ENCODE assay signal across 3 cellular contexts in the genomic region with DNA sequence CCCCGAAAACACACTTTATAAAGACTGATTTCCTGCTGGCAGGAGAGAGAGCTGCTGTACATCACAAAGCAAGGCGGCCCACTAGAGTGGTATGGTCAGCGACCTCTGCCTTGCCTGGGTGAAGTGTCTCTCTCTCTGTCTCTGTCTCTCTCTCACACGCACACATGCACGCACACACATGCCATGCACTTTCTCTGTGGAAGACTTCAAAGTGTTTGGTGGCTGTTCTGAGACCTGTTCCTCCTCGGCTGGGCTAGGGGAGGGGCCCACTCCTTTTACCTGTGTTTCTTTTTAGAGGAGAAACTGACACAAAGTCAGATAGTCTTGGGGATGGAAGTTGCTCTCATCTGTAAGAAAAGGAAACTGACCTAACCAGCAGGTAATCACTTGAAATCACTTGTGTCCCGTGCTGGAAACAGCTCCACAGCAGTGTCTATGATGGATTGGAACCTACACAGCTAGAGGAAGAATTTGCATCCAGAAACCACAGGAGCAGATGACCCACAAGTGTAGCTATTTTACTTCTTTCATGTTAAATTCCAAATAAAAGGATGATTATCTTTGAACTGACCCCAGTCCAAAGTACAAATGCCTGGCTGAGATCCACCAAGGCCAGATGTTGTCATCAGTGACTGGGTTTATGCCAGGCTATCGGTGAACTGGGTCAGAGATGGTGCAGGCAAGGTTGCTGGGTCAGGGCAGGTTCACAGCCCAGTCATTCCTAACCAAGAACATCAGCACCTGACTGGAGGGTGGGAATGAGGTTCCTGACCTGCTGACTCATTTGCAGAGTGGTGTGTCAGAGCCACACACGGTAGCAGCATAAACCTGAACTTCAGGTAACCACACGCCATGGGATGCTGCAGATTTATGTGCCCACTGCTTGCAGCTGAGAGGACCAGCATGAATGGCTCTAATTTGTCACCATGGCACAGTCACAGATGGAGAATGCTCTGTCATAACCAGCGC.
TF ChIP-seq lines count a peak whose summit lies in the region.

No MANE protein-coding gene starts in this region.

TF ChIP-seq in SK-N-SH, 30 proteins besides CTCF, POLR2A, EP300 and RAD21 (continued from another document):
- TF ChIP-seq RXRA (IDR thresholded peaks at IDR 0.05; ENCODE audit: borderline replicate concordance, low read depth), result peak; percentile 66
- peak; percentile 54; the same call in 1 of the 2 replicates for TF ChIP-seq NFIC (IDR thresholded peaks at IDR 0.05; ENCODE audit: borderline replicate concordance)
- peak; percentile 55 for TF ChIP-seq TCF12 (IDR thresholded peaks at IDR 0.05)
- TF ChIP-seq SMC3 (IDR thresholded peaks at IDR 0.05; ENCODE audit: low read depth, low read length), result no peak

TF ChIP-seq in SK-N-SH treated with all-trans-retinoic acid at 6 μM for 48 hours, 23 proteins besides CTCF, POLR2A, EP300 and RAD21:
- TF ChIP-seq, protein P1, sequence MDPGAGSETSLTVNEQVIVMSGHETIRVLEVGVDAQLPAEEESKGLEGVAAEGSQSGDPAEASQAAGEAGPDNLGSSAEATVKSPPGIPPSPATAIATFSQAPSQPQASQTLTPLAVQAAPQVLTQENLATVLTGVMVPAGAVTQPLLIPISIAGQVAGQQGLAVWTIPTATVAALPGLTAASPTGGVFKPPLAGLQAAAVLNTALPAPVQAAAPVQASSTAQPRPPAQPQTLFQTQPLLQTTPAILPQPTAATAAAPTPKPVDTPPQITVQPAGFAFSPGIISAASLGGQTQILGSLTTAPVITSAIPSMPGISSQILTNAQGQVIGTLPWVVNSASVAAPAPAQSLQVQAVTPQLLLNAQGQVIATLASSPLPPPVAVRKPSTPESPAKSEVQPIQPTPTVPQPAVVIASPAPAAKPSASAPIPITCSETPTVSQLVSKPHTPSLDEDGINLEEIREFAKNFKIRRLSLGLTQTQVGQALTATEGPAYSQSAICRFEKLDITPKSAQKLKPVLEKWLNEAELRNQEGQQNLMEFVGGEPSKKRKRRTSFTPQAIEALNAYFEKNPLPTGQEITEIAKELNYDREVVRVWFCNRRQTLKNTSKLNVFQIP (CRISPR knock-in tag; IDR thresholded peaks at IDR 0.05; ENCODE audit: borderline replicate concordance, low read depth), result no peak
- TF ChIP-seq ISL1 (CRISPR knock-in tag; IDR thresholded peaks at IDR 0.05) (no peak), ZFP30 (CRISPR knock-in tag; IDR thresholded peaks at IDR 0.05) (no peak), ZNF70 (CRISPR knock-in tag; IDR thresholded peaks at IDR 0.05) (no peak), CSDC2 (CRISPR knock-in tag; IDR thresholded peaks at IDR 0.05) (no peak), ARNTL (CRISPR knock-in tag; IDR thresholded peaks at IDR 0.05; ENCODE audit: borderline replicate concordance, low read depth) (no peak), ESRRG (CRISPR knock-in tag; IDR thresholded peaks at IDR 0.05) (no peak), OSR1 (CRISPR knock-in tag; IDR thresholded peaks at IDR 0.05) (no peak), TCF4 (CRISPR knock-in tag; IDR thresholded peaks at IDR 0.05; ENCODE audit: borderline replicate concordance) (no peak), BACH2 (CRISPR knock-in tag; IDR thresholded peaks at IDR 0.05; ENCODE audit: borderline replicate concordance) (no peak), ZNF565 (CRISPR knock-in tag; conservative IDR thresholded peaks at IDR 0.05; ENCODE audit: low read depth) (no peak), ZC3H10 (CRISPR knock-in tag; IDR thresholded peaks at IDR 0.05) (no peak), SNAI2 (CRISPR knock-in tag; IDR thresholded peaks at IDR 0.05) (no peak), GLIS3 (CRISPR knock-in tag; IDR thresholded peaks at IDR 0.05) (no peak), TOX (CRISPR knock-in tag; IDR thresholded peaks at IDR 0.05; ENCODE audit: borderline replicate concordance) (no peak), RARB (CRISPR knock-in tag; IDR thresholded peaks at IDR 0.05) (no peak), ZNF8 (CRISPR knock-in tag; IDR thresholded peaks at IDR 0.05) (no peak)
- TF ChIP-seq, protein P2, sequence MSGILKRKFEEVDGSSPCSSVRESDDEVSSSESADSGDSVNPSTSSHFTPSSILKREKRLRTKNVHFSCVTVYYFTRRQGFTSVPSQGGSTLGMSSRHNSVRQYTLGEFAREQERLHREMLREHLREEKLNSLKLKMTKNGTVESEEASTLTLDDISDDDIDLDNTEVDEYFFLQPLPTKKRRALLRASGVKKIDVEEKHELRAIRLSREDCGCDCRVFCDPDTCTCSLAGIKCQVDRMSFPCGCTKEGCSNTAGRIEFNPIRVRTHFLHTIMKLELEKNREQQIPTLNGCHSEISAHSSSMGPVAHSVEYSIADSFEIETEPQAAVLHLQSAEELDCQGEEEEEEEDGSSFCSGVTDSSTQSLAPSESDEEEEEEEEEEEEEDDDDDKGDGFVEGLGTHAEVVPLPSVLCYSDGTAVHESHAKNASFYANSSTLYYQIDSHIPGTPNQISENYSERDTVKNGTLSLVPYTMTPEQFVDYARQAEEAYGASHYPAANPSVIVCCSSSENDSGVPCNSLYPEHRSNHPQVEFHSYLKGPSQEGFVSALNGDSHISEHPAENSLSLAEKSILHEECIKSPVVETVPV (CRISPR knock-in tag; IDR thresholded peaks at IDR 0.05), result no peak
- TF ChIP-seq, protein P3, sequence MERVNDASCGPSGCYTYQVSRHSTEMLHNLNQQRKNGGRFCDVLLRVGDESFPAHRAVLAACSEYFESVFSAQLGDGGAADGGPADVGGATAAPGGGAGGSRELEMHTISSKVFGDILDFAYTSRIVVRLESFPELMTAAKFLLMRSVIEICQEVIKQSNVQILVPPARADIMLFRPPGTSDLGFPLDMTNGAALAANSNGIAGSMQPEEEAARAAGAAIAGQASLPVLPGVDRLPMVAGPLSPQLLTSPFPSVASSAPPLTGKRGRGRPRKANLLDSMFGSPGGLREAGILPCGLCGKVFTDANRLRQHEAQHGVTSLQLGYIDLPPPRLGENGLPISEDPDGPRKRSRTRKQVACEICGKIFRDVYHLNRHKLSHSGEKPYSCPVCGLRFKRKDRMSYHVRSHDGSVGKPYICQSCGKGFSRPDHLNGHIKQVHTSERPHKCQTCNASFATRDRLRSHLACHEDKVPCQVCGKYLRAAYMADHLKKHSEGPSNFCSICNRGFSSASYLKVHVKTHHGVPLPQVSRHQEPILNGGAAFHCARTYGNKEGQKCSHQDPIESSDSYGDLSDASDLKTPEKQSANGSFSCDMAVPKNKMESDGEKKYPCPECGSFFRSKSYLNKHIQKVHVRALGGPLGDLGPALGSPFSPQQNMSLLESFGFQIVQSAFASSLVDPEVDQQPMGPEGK (CRISPR knock-in tag; IDR thresholded peaks at IDR 0.05; ENCODE audit: borderline replicate concordance), result no peak
- TF ChIP-seq, protein P4, sequence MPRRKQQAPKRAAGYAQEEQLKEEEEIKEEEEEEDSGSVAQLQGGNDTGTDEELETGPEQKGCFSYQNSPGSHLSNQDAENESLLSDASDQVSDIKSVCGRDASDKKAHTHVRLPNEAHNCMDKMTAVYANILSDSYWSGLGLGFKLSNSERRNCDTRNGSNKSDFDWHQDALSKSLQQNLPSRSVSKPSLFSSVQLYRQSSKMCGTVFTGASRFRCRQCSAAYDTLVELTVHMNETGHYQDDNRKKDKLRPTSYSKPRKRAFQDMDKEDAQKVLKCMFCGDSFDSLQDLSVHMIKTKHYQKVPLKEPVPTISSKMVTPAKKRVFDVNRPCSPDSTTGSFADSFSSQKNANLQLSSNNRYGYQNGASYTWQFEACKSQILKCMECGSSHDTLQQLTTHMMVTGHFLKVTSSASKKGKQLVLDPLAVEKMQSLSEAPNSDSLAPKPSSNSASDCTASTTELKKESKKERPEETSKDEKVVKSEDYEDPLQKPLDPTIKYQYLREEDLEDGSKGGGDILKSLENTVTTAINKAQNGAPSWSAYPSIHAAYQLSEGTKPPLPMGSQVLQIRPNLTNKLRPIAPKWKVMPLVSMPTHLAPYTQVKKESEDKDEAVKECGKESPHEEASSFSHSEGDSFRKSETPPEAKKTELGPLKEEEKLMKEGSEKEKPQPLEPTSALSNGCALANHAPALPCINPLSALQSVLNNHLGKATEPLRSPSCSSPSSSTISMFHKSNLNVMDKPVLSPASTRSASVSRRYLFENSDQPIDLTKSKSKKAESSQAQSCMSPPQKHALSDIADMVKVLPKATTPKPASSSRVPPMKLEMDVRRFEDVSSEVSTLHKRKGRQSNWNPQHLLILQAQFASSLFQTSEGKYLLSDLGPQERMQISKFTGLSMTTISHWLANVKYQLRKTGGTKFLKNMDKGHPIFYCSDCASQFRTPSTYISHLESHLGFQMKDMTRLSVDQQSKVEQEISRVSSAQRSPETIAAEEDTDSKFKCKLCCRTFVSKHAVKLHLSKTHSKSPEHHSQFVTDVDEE (CRISPR knock-in tag; IDR thresholded peaks at IDR 0.05), result no peak

TF ChIP-seq in H1, 55 proteins besides CTCF, POLR2A, EP300 and RAD21 (continued from another document):
- TF ChIP-seq FOSL1 (IDR thresholded peaks at IDR 0.05; ENCODE audit: insufficient read depth, low read depth, low read length) (no peak), RNF2 (IDR thresholded peaks at IDR 0.05; ENCODE audit: borderline replicate concordance, low read depth, low read length, missing control alignments, poor library complexity, severe bottlenecking) (no peak), GTF2F1 (IDR thresholded peaks at IDR 0.05; ENCODE audit: borderline replicate concordance, low read depth, low read length) (no peak), BCL11A (IDR thresholded peaks at IDR 0.05; ENCODE audit: low read depth in 2 of 2, low read length in 2 of 2) (no peak), CHD1 (IDR thresholded peaks at IDR 0.05; ENCODE audit: low read depth, low read length) (no peak), KDM4A (IDR thresholded peaks at IDR 0.05; ENCODE audit: low read depth, low read length, severe bottlenecking) (no peak), SP1 (IDR thresholded peaks at IDR 0.05; ENCODE audit: low read depth, low read length) (no peak), SP4 (IDR thresholded peaks at IDR 0.05; ENCODE audit: low read length) (no peak), KDM5A (IDR thresholded peaks at IDR 0.05; ENCODE audit: low read length) (no peak), CBX8 (IDR thresholded peaks at IDR 0.05; ENCODE audit: borderline replicate concordance, low read depth, low read length) (no peak), SIRT6 (IDR thresholded peaks at IDR 0.05; ENCODE audit: low read length) (no peak), NANOG (IDR thresholded peaks at IDR 0.05; ENCODE audit: insufficient read depth, low read depth, low read length, poor library complexity, severe bottlenecking) (no peak)
- TF ChIP-seq, protein P5, sequence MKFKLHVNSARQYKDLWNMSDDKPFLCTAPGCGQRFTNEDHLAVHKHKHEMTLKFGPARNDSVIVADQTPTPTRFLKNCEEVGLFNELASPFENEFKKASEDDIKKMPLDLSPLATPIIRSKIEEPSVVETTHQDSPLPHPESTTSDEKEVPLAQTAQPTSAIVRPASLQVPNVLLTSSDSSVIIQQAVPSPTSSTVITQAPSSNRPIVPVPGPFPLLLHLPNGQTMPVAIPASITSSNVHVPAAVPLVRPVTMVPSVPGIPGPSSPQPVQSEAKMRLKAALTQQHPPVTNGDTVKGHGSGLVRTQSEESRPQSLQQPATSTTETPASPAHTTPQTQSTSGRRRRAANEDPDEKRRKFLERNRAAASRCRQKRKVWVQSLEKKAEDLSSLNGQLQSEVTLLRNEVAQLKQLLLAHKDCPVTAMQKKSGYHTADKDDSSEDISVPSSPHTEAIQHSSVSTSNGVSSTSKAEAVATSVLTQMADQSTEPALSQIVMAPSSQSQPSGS (IDR thresholded peaks at IDR 0.05; ENCODE audit: low read length), result no peak
